Comparison of ENCODE assay signal across 1 cellular context in the genomic region with DNA sequence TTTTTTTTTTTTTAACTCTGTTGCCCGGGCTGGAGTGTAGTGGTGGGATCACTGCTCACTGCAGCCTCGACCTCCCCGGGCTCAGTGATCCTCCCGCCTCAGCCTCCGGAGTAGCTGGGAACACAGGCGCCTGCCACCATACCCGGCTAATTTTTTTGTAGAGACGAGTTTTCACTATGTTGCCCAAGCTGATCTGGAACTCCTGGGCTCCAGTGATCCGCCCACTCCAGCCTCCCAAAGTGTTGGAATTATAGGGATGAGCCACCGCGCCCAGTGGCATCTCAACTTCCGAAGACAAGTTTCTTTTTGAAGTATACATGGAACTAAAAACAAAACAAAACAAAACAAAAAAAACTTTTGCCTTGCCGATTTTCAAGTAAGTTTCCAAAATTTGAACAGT.
TF ChIP-seq lines count a peak whose summit lies in the region.

No MANE protein-coding gene starts in this region.

TF ChIP-seq in H1, 55 proteins besides CTCF, POLR2A, EP300 and RAD21 (continued from another document):
- TF ChIP-seq RNF2 (IDR thresholded peaks at IDR 0.05; ENCODE audit: borderline replicate concordance, low read depth, low read length, missing control alignments, poor library complexity, severe bottlenecking) (no peak), SP1 (IDR thresholded peaks at IDR 0.05; ENCODE audit: low read depth, low read length) (no peak), SIN3A (conservative IDR thresholded peaks at IDR 0.05 in 1 of 2, IDR thresholded peaks at IDR 0.05 in 1 of 2; ENCODE audit: low read depth in 1 of 2, low read length in 2 of 2) (no peak), ZNF274 (IDR thresholded peaks at IDR 0.05; ENCODE audit: borderline replicate concordance, extremely low read depth, low read length) (no peak), EZH2 (IDR thresholded peaks at IDR 0.05; ENCODE audit: low read depth, low read length, severe bottlenecking) (no peak), SAP30 (IDR thresholded peaks at IDR 0.05; ENCODE audit: insufficient read depth, insufficient replicate concordance, low read length) (no peak), RXRA (IDR thresholded peaks at IDR 0.05; ENCODE audit: insufficient read depth, low read depth, low read length) (no peak), HDAC6 (IDR thresholded peaks at IDR 0.05; ENCODE audit: low read depth, low read length) (no peak), PHF8 (conservative IDR thresholded peaks at IDR 0.05; ENCODE audit: low read depth, low read length) (no peak), CHD1 (IDR thresholded peaks at IDR 0.05; ENCODE audit: low read depth, low read length) (no peak), TAF7 (optimal IDR thresholded peaks at IDR 0.05; ENCODE audit: borderline replicate concordance, low read depth, low read length) (no peak), BACH1 (IDR thresholded peaks at IDR 0.05; ENCODE audit: low read length) (no peak), SIRT6 (IDR thresholded peaks at IDR 0.05; ENCODE audit: low read length) (no peak), CHD7 (IDR thresholded peaks at IDR 0.05; ENCODE audit: insufficient replicate concordance, low read length) (no peak), TCF12 (IDR thresholded peaks at IDR 0.05; ENCODE audit: low read depth, low read length) (no peak)
- TF ChIP-seq, protein P1, sequence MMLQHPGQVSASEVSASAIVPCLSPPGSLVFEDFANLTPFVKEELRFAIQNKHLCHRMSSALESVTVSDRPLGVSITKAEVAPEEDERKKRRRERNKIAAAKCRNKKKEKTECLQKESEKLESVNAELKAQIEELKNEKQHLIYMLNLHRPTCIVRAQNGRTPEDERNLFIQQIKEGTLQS (IDR thresholded peaks at IDR 0.05; ENCODE audit: insufficient read depth, low read depth, low read length) = no peak
- TF ChIP-seq, protein P2, sequence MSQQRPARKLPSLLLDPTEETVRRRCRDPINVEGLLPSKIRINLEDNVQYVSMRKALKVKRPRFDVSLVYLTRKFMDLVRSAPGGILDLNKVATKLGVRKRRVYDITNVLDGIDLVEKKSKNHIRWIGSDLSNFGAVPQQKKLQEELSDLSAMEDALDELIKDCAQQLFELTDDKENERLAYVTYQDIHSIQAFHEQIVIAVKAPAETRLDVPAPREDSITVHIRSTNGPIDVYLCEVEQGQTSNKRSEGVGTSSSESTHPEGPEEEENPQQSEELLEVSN (IDR thresholded peaks at IDR 0.05) = no peak
